In genomic region chr5:93791520-93791972, GRCh38 we compare ENCODE assay signal across 11 cellular contexts. TPM values are rescaled to one million over a fixed set of nuclear protein-coding genes. Genes with fewer than 3 reads are reported as not detected.
DNase-seq lines count a peak whose midpoint lies in the region; TF ChIP-seq lines count a peak whose summit lies in the region.
"Had no signal": no experiment of that assay in that cellular context is flagged by ENCODE, and none has a peak within 500 bp of the region (broad histone marks: within the 10 kb centered on the region; RNA-seq: fewer than 3 reads in every experiment).

No MANE protein-coding gene starts in this region.

- H3K9me3 Mint-ChIP-seq in chondrocyte (ENCODE audit: low read depth) = no peaks in the 10 kb centered on the region

- peak; percentile 50 for TF ChIP-seq CTCF in chondrocyte (IDR thresholded peaks at IDR 0.05)

- no peak overlapping the region for H3K4me3 Mint-ChIP-seq in chondrocyte (ENCODE audit: unreplicated experiment)

- DNase-seq in NCI-H1417 (lab: John Stamatoyannopoulos, UW) (peak; percentile 5 to 64 (median 25)), NCI-H1417 treated with DMSO at 0.1 percent for 48 hours (lab: John Stamatoyannopoulos, UW) (no peak), NCI-H748 treated with DMSO at 0.1 percent for 48 hours (lab: John Stamatoyannopoulos, UW) (peak; percentile 93), chondrocyte (ENCODE audit: low spot score) (no peak), pons (ENCODE audit: low spot score) (peak; percentile 5), KG1 (lab: John Stamatoyannopoulos, UW) (no peak), NCI-H128 (lab: John Stamatoyannopoulos, UW; ENCODE audit: unreplicated experiment) (no peak)
- no peak for DNase-seq in NK-92 treated with Interleukin-12 subunit alpha and Interleukin-12 subunit beta, amount 100 ng/mL, for 24 hours (lab: John Stamatoyannopoulos, UW)
- DNase-seq: DMS79 treated with DMSO at 0.1 percent for 48 hours, hypothalamus had no signal

- H3K36me3 Mint-ChIP-seq in chondrocyte (ENCODE audit: low read depth) = peaks cover 11% of the 10 kb centered on the region

- H3K4me1 Mint-ChIP-seq in chondrocyte (ENCODE audit: low read depth) = peaks cover 23% of the 10 kb centered on the region

- H3K27me3 Mint-ChIP-seq in chondrocyte (ENCODE audit: low read depth) = no peaks in the 10 kb centered on the region
- H3K27me3 Mint-ChIP-seq: progenitor cell of endocrine pancreas had no signal

- H3K27ac Mint-ChIP-seq in chondrocyte (ENCODE audit: unreplicated experiment) = peak overlapping the region; percentile 52

RNA-seq across cellular contexts. Expression of gene POU5F2, which starts 50.1 kb away (rescaled TPM):
- 0.45 to 0.92 TPM (median 0.62 TPM) in 3 replicates for total RNA-seq in chondrocyte

Comparison
In these comparisons a context has a peak if more than half of its experiments do, and no peak if none do; other contexts are left out.
1. DNase-seq: peak in NCI-H1417 (3 of 3), NCI-H748 treated with DMSO at 0.1 percent for 48 hours (single experiment) and pons (single experiment); none in NCI-H1417 treated with DMSO at 0.1 percent for 48 hours (single experiment), chondrocyte (single experiment), KG1 (single experiment), NK-92 treated with Interleukin-12 subunit alpha and Interleukin-12 subunit beta, amount 100 ng/mL, for 24 hours (single experiment) and NCI-H128 (single experiment).